ENCODE assay signal across 8 cellular contexts in genomic region chr17:63549289-63549945, GRCh38. TPM values are rescaled to one million over a fixed set of nuclear protein-coding genes. Genes with fewer than 3 reads are reported as not detected.
DNase-seq lines count a peak whose midpoint lies in the region; ATAC-seq lines count a peak whose summit lies in the region.

No MANE protein-coding gene starts in this region.

- peak overlapping the region; percentile 91 for H3K4me3 ChIP-seq in iPS-18c (ENCODE audit: insufficient read depth, low read depth, low read length)

- H3K9me3 Mint-ChIP-seq in activated CD4-positive, alpha-beta T cell treated with anti-CD3 and anti-CD28 coated beads for 36 hours (ENCODE audit: low read depth): no peaks in the 10 kb centered on the region
- no peaks in the 10 kb centered on the region for H3K9me3 Mint-ChIP-seq in activated T-helper 17 cell treated with anti-CD3 and anti-CD28 coated beads, Interleukin-2, amount 50 U/mL, for 72 hours
- no peaks in the 10 kb centered on the region for H3K9me3 Mint-ChIP-seq in stimulated activated naive CD8-positive, alpha-beta T cell treated with anti-CD3 and anti-CD28 coated beads, Interleukin-15, Interleukin-2, amounts not matched to agents 100 ng/mL and 50 ng/mL, for 24 hours

- in situ Hi-C loops in ACHN (cut with HindIII; ENCODE audit: low pct_ligation_motif_present, low pct_unique_long_range_greater_than_20kb, low sequenced_read_pairs): no loop called here

- peak overlapping the region; percentile 91 for H3K4me3 Mint-ChIP-seq in activated CD4-positive, alpha-beta T cell treated with anti-CD3 and anti-CD28 coated beads for 36 hours
- peak overlapping the region; percentile 90 for H3K4me3 Mint-ChIP-seq in activated T-helper 17 cell treated with anti-CD3 and anti-CD28 coated beads, Interleukin-2, amount 50 U/mL, for 72 hours
- H3K4me3 Mint-ChIP-seq in stimulated activated naive CD8-positive, alpha-beta T cell treated with anti-CD3 and anti-CD28 coated beads, Interleukin-15, Interleukin-2, amounts not matched to agents 100 ng/mL and 50 ng/mL, for 24 hours: peak overlapping the region; percentile 98

- no peaks in the 10 kb centered on the region for H3K9me3 ChIP-seq in iPS-18c (ENCODE audit: control insufficient read depth, insufficient read depth, low read length)

- peaks cover 14% of the 10 kb centered on the region for H3K36me3 Mint-ChIP-seq in activated CD4-positive, alpha-beta T cell treated with anti-CD3 and anti-CD28 coated beads for 36 hours (ENCODE audit: low read depth)
- H3K36me3 Mint-ChIP-seq in activated T-helper 17 cell treated with anti-CD3 and anti-CD28 coated beads, Interleukin-2, amount 50 U/mL, for 72 hours (ENCODE audit: low read depth): peaks cover 37% of the 10 kb centered on the region
- peaks cover 22% of the 10 kb centered on the region for H3K36me3 Mint-ChIP-seq in stimulated activated naive CD8-positive, alpha-beta T cell treated with anti-CD3 and anti-CD28 coated beads, Interleukin-15, Interleukin-2, amounts not matched to agents 100 ng/mL and 50 ng/mL, for 24 hours (ENCODE audit: low read depth)

- POLR2A ChIA-PET in activated CD4-positive, alpha-beta T cell treated with anti-CD3 and anti-CD28 coated beads for 36 hours (lab: Charles Lee): interaction anchor here (0.6 to 1.5 kb wide), 3 partner anchors 74 to 297 kb away, joined by 3 to 7 read pairs (median 4); no protein-coding TSS in a partner anchor

- intact Hi-C loops in activated CD4-positive, alpha-beta T cell treated with anti-CD3 and anti-CD28 coated beads for 36 hours (cut with DNase I, micrococcal nuclease): no loop called here

- no peak for DNase-seq in activated CD4-positive, alpha-beta T cell treated with anti-CD3 and anti-CD28 coated beads for 36 hours
- no peak for DNase-seq in activated CD4-positive, alpha-beta T cell treated with anti-CD3 and anti-CD28 coated beads, Interleukin-2, amount 50 U/mL, for 1 hour
- DNase-seq in germinal center (ENCODE audit: low spot score) (no peak), ACHN (no peak)

- peak overlapping the region; percentile 96 for H3K27ac Mint-ChIP-seq in activated CD4-positive, alpha-beta T cell treated with anti-CD3 and anti-CD28 coated beads for 36 hours
- H3K27ac Mint-ChIP-seq in activated T-helper 17 cell treated with anti-CD3 and anti-CD28 coated beads, Interleukin-2, amount 50 U/mL, for 72 hours: peak overlapping the region; percentile 97
- H3K27ac Mint-ChIP-seq in stimulated activated naive CD8-positive, alpha-beta T cell treated with anti-CD3 and anti-CD28 coated beads, Interleukin-15, Interleukin-2, amounts not matched to agents 100 ng/mL and 50 ng/mL, for 24 hours: peak overlapping the region; percentile 94

- peaks cover 26% of the 10 kb centered on the region for H3K4me1 Mint-ChIP-seq in activated CD4-positive, alpha-beta T cell treated with anti-CD3 and anti-CD28 coated beads for 36 hours
- H3K4me1 Mint-ChIP-seq in activated T-helper 17 cell treated with anti-CD3 and anti-CD28 coated beads, Interleukin-2, amount 50 U/mL, for 72 hours: peaks cover 9% of the 10 kb centered on the region
- peaks cover 29% of the 10 kb centered on the region for H3K4me1 Mint-ChIP-seq in stimulated activated naive CD8-positive, alpha-beta T cell treated with anti-CD3 and anti-CD28 coated beads, Interleukin-15, Interleukin-2, amounts not matched to agents 100 ng/mL and 50 ng/mL, for 24 hours (ENCODE audit: low read depth)

- peak; percentile 25 for ATAC-seq in activated CD4-positive, alpha-beta T cell treated with anti-CD3 and anti-CD28 coated beads for 36 hours
- ATAC-seq in HG03159 (IDR thresholded peaks at IDR 0.05; ENCODE audit: unreplicated experiment): peak; percentile 16
- ATAC-seq in activated T-helper 17 cell treated with anti-CD3 and anti-CD28 coated beads, Interleukin-2, amount 50 U/mL, for 72 hours (replicated peaks): peak; percentile 41

- no peaks in the 10 kb centered on the region for H3K27me3 Mint-ChIP-seq in activated CD4-positive, alpha-beta T cell treated with anti-CD3 and anti-CD28 coated beads for 36 hours
- no peaks in the 10 kb centered on the region for H3K27me3 Mint-ChIP-seq in activated T-helper 17 cell treated with anti-CD3 and anti-CD28 coated beads, Interleukin-2, amount 50 U/mL, for 72 hours
- H3K27me3 Mint-ChIP-seq in stimulated activated naive CD8-positive, alpha-beta T cell treated with anti-CD3 and anti-CD28 coated beads, Interleukin-15, Interleukin-2, amounts not matched to agents 100 ng/mL and 50 ng/mL, for 24 hours: no peaks in the 10 kb centered on the region

- CTCF ChIA-PET in activated CD4-positive, alpha-beta T cell treated with anti-CD3 and anti-CD28 coated beads for 36 hours (lab: Charles Lee): interaction anchor here (0.6 to 2.6 kb wide), 8 partner anchors 24 to 1587 kb away, joined by 3 to 8 read pairs (median 3); no protein-coding TSS in a partner anchor

RNA-seq across cellular contexts. Expression of gene DCAF7, which starts 0.9 kb away (rescaled TPM):
- 100 to 1,000 TPM; 106 to 117 TPM for total RNA-seq in activated CD4-positive, alpha-beta T cell treated with anti-CD3 and anti-CD28 coated beads for 36 hours
- 100 to 1,000 TPM; 108 to 115 TPM for total RNA-seq in activated T-helper 17 cell treated with anti-CD3 and anti-CD28 coated beads, Interleukin-2, amount 50 U/mL, for 72 hours

RNA-seq across cellular contexts. Expression of gene KCNH6, which starts 26.3 kb away (rescaled TPM):
- not detected for total RNA-seq in activated CD4-positive, alpha-beta T cell treated with anti-CD3 and anti-CD28 coated beads for 36 hours
- total RNA-seq in activated T-helper 17 cell treated with anti-CD3 and anti-CD28 coated beads, Interleukin-2, amount 50 U/mL, for 72 hours: under 1 TPM in 1 of 2 donors, not detected in 1; 0.05 TPM

RNA-seq across cellular contexts. Expression of gene TACO1, which starts 51.3 kb away (rescaled TPM):
- total RNA-seq in activated CD4-positive, alpha-beta T cell treated with anti-CD3 and anti-CD28 coated beads for 36 hours: 10 to 100 TPM; 25.7 to 29.2 TPM
- total RNA-seq in activated T-helper 17 cell treated with anti-CD3 and anti-CD28 coated beads, Interleukin-2, amount 50 U/mL, for 72 hours: 10 to 100 TPM; 12.5 to 27.8 TPM
